ENCODE assay signal across 8 cellular contexts in genomic region chr1:212607924-212608208, GRCh38. TPM values are rescaled to one million over a fixed set of nuclear protein-coding genes. Genes with fewer than 3 reads are reported as not detected.
A peak's percentile ranks its signal among the peaks of the same experiment; 100 is the strongest.
DNase-seq lines count a peak whose midpoint lies in the region; ATAC-seq and TF ChIP-seq lines count a peak whose summit lies in the region.

No MANE protein-coding gene starts in this region.

- H3K27me3 ChIP-seq in BLaER1 treated with 17β-estradiol and CSF1 and Interleukin-3, amounts not matched to agents 10 nM and 100 nM: peaks cover 43 to 63% (median 54%) of the 10 kb centered on the region in 11 experiments
- peaks cover 47% of the 10 kb centered on the region for H3K27me3 ChIP-seq in effector memory CD4-positive, alpha-beta T cell (replicated peaks; ENCODE audit: control insufficient read depth, insufficient read depth, low read length, poor library complexity, severe bottlenecking)

- DNase-seq in NB4 (ENCODE audit: low read depth) (no peak), NCI-H187 treated with DMSO at 0.1 percent for 48 hours (lab: John Stamatoyannopoulos, UW) (no peak)
- DNase-seq in effector memory CD4-positive, alpha-beta T cell: no peak
- DNase-seq in naive thymus-derived CD8-positive, alpha-beta T cell: peak in 2 of 10 donors; percentile 14 to 16
- DNase-seq in activated effector memory CD4-positive, alpha-beta T cell treated with Interleukin-2 at 50 U/mL for 16 hours: no peak
- DNase-seq in stimulated activated CD4-positive, alpha-beta T cell treated with anti-CD3 and anti-CD28 coated beads, Interleukin-15, amount 100 ng/mL, for 24 hours: no peak

- peak overlapping the region; percentile 56 to 99 (median 88) for H3K27ac ChIP-seq in BLaER1 treated with 17β-estradiol and CSF1 and Interleukin-3, amounts not matched to agents 10 nM and 100 nM
- H3K27ac ChIP-seq in effector memory CD4-positive, alpha-beta T cell (ENCODE audit: insufficient read depth, low read length, poor library complexity, severe bottlenecking): no peak overlapping the region

- H3K36me3 ChIP-seq in BLaER1 treated with 17β-estradiol and CSF1 and Interleukin-3, amounts not matched to agents 10 nM and 100 nM: peaks cover 0 to 19% (median 0%) of the 10 kb centered on the region in 11 experiments; a peak in 3 of 22 replicates
- H3K36me3 ChIP-seq in effector memory CD4-positive, alpha-beta T cell (ENCODE audit: control insufficient read depth, insufficient read depth, low read length): no peaks in the 10 kb centered on the region

- H3K27ac Mint-ChIP-seq in naive thymus-derived CD8-positive, alpha-beta T cell: peak overlapping the region in 5 of 10 donors; percentile 43 to 85 (median 81)

- POLR2A ChIA-PET in naive thymus-derived CD8-positive, alpha-beta T cell (lab: Charles Lee): interaction anchor here (1.3 kb wide), 3 partner anchors 10 to 181 kb away, joined by 3 to 5 read pairs (median 4); no protein-coding TSS in a partner anchor

- peaks cover 42 to 76% (median 55%) of the 10 kb centered on the region in 5 donors for H3K27me3 Mint-ChIP-seq in naive thymus-derived CD8-positive, alpha-beta T cell

- peak overlapping the region; percentile 90 to 98 (median 94) for H3K4me3 Mint-ChIP-seq in naive thymus-derived CD8-positive, alpha-beta T cell

- peak overlapping the region; percentile 93 to 100 (median 99) for H3K4me2 ChIP-seq in BLaER1 treated with 17β-estradiol and CSF1 and Interleukin-3, amounts not matched to agents 10 nM and 100 nM

- peaks cover 9 to 33% (median 22%) of the 10 kb centered on the region in 4 donors for H3K4me1 Mint-ChIP-seq in naive thymus-derived CD8-positive, alpha-beta T cell

- peak; percentile 8 for ATAC-seq in GM21447 (IDR thresholded peaks at IDR 0.05; ENCODE audit: unreplicated experiment)
- ATAC-seq in naive thymus-derived CD8-positive, alpha-beta T cell: peak in 1 of 2 donors; percentile 5

- peak overlapping the region; percentile 61 to 100 (median 96) for H3K9ac ChIP-seq in BLaER1 treated with 17β-estradiol and CSF1 and Interleukin-3, amounts not matched to agents 10 nM and 100 nM

- TF ChIP-seq CTCF in NB4 (IDR thresholded peaks at IDR 0.05; ENCODE audit: low read depth, low read length): no peak

- H3K9me3 ChIP-seq in BLaER1 treated with 17β-estradiol and CSF1 and Interleukin-3, amounts not matched to agents 10 nM and 100 nM (replicated peaks in 1 of 11): 0 out of 22 replicates have a peak, but pooled peaks cover 0 to 4% (median 0%) of the 10 kb centered on the region in 11 experiments
- no peaks in the 10 kb centered on the region for H3K9me3 ChIP-seq in effector memory CD4-positive, alpha-beta T cell (ENCODE audit: control insufficient read depth, low read length)

- TF ChIP-seq POLR2A in NB4 (IDR thresholded peaks at IDR 0.05; ENCODE audit: extremely low read depth, insufficient read length): no peak

- H3K9me3 Mint-ChIP-seq in naive thymus-derived CD8-positive, alpha-beta T cell: no peaks in the 10 kb centered on the region

- peaks cover 10 to 55% (median 40%) of the 10 kb centered on the region in 11 experiments; a peak in 20 of 22 replicates for H4K20me1 ChIP-seq in BLaER1 treated with 17β-estradiol and CSF1 and Interleukin-3, amounts not matched to agents 10 nM and 100 nM

- peak overlapping the region; percentile 69 to 86 (median 81) for H3K4me3 ChIP-seq in BLaER1 treated with 17β-estradiol and CSF1 and Interleukin-3, amounts not matched to agents 10 nM and 100 nM
- peak overlapping the region; percentile 56 for H3K4me3 ChIP-seq in NB4 (ENCODE audit: low read depth, low read length)
- H3K4me3 ChIP-seq in effector memory CD4-positive, alpha-beta T cell (ENCODE audit: insufficient read depth, low read depth, low read length, poor library complexity, severe bottlenecking): peak overlapping the region; percentile 58

- peaks cover 28 to 48% (median 40%) of the 10 kb centered on the region in 10 experiments for H3K4me1 ChIP-seq in BLaER1 treated with 17β-estradiol and CSF1 and Interleukin-3, amounts not matched to agents 10 nM and 100 nM
- peaks cover 24% of the 10 kb centered on the region for H3K4me1 ChIP-seq in effector memory CD4-positive, alpha-beta T cell (ENCODE audit: control insufficient read depth, insufficient read depth, low read length, poor library complexity, severe bottlenecking)

- H3K36me3 Mint-ChIP-seq in naive thymus-derived CD8-positive, alpha-beta T cell: peaks cover 0 to 5% (median 0%) of the 10 kb centered on the region in 3 donors

RNA-seq across cellular contexts. Expression of gene ATF3, which starts 0.7 kb away (rescaled TPM):
- 1 to 10 TPM; 1.4 to 1.8 TPM for total RNA-seq in naive thymus-derived CD8-positive, alpha-beta T cell
- not detected for polyA plus RNA-seq in naive thymus-derived CD8-positive, alpha-beta T cell
